20 cellular contexts compared by ENCODE assay signal in genomic region chr9:37989632-37990155, GRCh38.
DNase-seq lines count a peak whose midpoint lies in the region; ATAC-seq and TF ChIP-seq lines count a peak whose summit lies in the region.
"Had no signal": no experiment of that assay in that cellular context is flagged by ENCODE, and none has a peak within 500 bp of the region (broad histone marks: within the 10 kb centered on the region; RNA-seq: fewer than 3 reads in every experiment).

No MANE protein-coding gene starts in this region.

- CTCF ChIA-PET in IMR-90 (lab: Yijun Ruan, JAX), result no interaction called here

- H3K9ac ChIP-seq in BLaER1 (no peak overlapping the region), IMR-90 (ENCODE audit: low read depth, low read length) (no peak overlapping the region), skeletal muscle tissue (ENCODE audit: low read depth in 1 of 3, low read length in 3 of 3) (no peak overlapping the region)
- H3K9ac ChIP-seq: SK-N-SH had no signal

- no peak for ATAC-seq in IMR-90 (ENCODE audit: low read depth)
- ATAC-seq: Panc1, Right ventricle myocardium inferior had no signal

- peaks cover 49% of the 10 kb centered on the region for H3K9me1 ChIP-seq in IMR-90 (ENCODE audit: insufficient read depth, low read length)

- H3K4me1 ChIP-seq in BLaER1 (peaks cover 71% of the 10 kb centered on the region), IMR-90 (ENCODE audit: control insufficient read depth, insufficient read depth, low read length) (peaks cover 19% of the 10 kb centered on the region), skeletal muscle tissue (ENCODE audit: control insufficient read depth in 3 of 3, insufficient read depth in 3 of 3, low read length in 3 of 3) (peaks cover 15 to 29% (median 28%) of the 10 kb centered on the region in 3 donors), testis (no peaks in the 10 kb centered on the region)

- H2AK9ac ChIP-seq in IMR-90 (replicated peaks; ENCODE audit: low read depth, low read length, poor library complexity), result no peak overlapping the region

- no peak overlapping the region for H4K91ac ChIP-seq in IMR-90 (ENCODE audit: insufficient read depth, low read depth, low read length)

- BruUV-seq in IMR-90 (replicated peaks; lab: Mats Ljungman, UMichigan), result no TSS peak

- H3K4me3 ChIP-seq in BLaER1 (no peak overlapping the region), IMR-90 (ENCODE audit: insufficient read depth, low read depth, low read length) (no peak overlapping the region), skeletal muscle tissue (ENCODE audit: low read length in 3 of 3) (no peak overlapping the region), testis (no peak overlapping the region)

- peak overlapping the region; percentile 31; the same call in 1 of the 2 replicates for H3K14ac ChIP-seq in IMR-90 (replicated peaks; ENCODE audit: low read depth, low read length)

- no peak overlapping the region; a peak in 1 of 4 replicates for H4K8ac ChIP-seq in IMR-90 (ENCODE audit: low read depth in 2 of 2, low read length in 2 of 2)

- TF ChIP-seq RAD21 in IMR-90 (IDR thresholded peaks at IDR 0.05; ENCODE audit: low read length), result no peak

- H2AFZ ChIP-seq in IMR-90 (replicated peaks; ENCODE audit: low read length, poor library complexity), result no peak overlapping the region

- H3K27me3 ChIP-seq in BLaER1, result no peaks in the 10 kb centered on the region
- no peaks in the 10 kb centered on the region for H3K27me3 ChIP-seq in IMR-90 (ENCODE audit: control insufficient read depth, insufficient read depth, low read length)
- no peaks in the 10 kb centered on the region for H3K27me3 ChIP-seq in skeletal muscle tissue (ENCODE audit: control insufficient read depth in 3 of 3, insufficient read depth in 3 of 3, low read length in 3 of 3)
- no peaks in the 10 kb centered on the region for H3K27me3 ChIP-seq in testis

- in situ Hi-C loops in IMR-90 (cut with MboI; ENCODE audit: low sequenced_read_pairs), result no loop called here

- H2BK120ac ChIP-seq in IMR-90 (ENCODE audit: low read depth, low read length), result no peak overlapping the region

- H3K9me3 ChIP-seq in BLaER1 (no peaks in the 10 kb centered on the region), IMR-90 (ENCODE audit: control insufficient read depth, insufficient read depth, low read length) (no peaks in the 10 kb centered on the region), skeletal muscle tissue (ENCODE audit: control insufficient read depth in 3 of 3, low read length in 3 of 3) (no peaks in the 10 kb centered on the region), testis (no peaks in the 10 kb centered on the region)
- H3K9me3 ChIP-seq: SK-N-SH had no signal

- no peak overlapping the region for H3K4ac ChIP-seq in IMR-90 (ENCODE audit: low read depth, low read length)

- no peak overlapping the region for H3K23ac ChIP-seq in IMR-90 (ENCODE audit: low read depth, low read length)

- no peak overlapping the region for H2BK5ac ChIP-seq in IMR-90 (ENCODE audit: low read depth, low read length, poor library complexity, severe bottlenecking)

- H3K79me1 ChIP-seq in IMR-90 (ENCODE audit: low read depth in 1 of 2, low read length in 2 of 2), result peaks cover 45 to 96% of the 10 kb centered on the region in 2 experiments

- H2BK20ac ChIP-seq in IMR-90 (ENCODE audit: low read depth, low read length), result no peak overlapping the region

- H3K4me2 ChIP-seq in BLaER1 (peak overlapping the region; percentile 7; the same call in 1 of the 2 replicates), IMR-90 (ENCODE audit: low read depth, low read length) (no peak overlapping the region)
- H3K4me2 ChIP-seq: SK-N-SH had no signal

- H3K27ac ChIP-seq in BLaER1 (no peak overlapping the region), IMR-90 (ENCODE audit: insufficient read depth, low read length) (no peak overlapping the region), skeletal muscle tissue (ENCODE audit: low read depth, low read length) (peak overlapping the region; percentile 45), testis (no peak overlapping the region)

- no peaks in the 10 kb centered on the region for H3K36me3 ChIP-seq in BLaER1
- H3K36me3 ChIP-seq in IMR-90 (ENCODE audit: control insufficient read depth, insufficient read depth, low read length), result peaks cover 11% of the 10 kb centered on the region
- no peaks in the 10 kb centered on the region for H3K36me3 ChIP-seq in skeletal muscle tissue (ENCODE audit: control insufficient read depth in 3 of 3, insufficient read depth in 3 of 3, low read length in 3 of 3)
- no peaks in the 10 kb centered on the region for H3K36me3 ChIP-seq in testis (ENCODE audit: low read depth, missing control alignments)

- H4K5ac ChIP-seq in IMR-90 (ENCODE audit: low read depth, low read length), result no peak overlapping the region

- TF ChIP-seq POLR2A in IMR-90 (IDR thresholded peaks at IDR 0.05; ENCODE audit: low read depth, low read length), result no peak
- TF ChIP-seq POLR2A in testis (IDR thresholded peaks at IDR 0.05), result no peak

- no peak overlapping the region for H3K56ac ChIP-seq in IMR-90 (ENCODE audit: extremely low read depth, insufficient read depth, low read length)

- POLR2A ChIA-PET in IMR-90 (lab: Charles Lee; ENCODE audit: unreplicated experiment), result no interaction called here

- 100% methylated on average over 2 of the region's 7 CpGs; no CpG with 5 or more reads in 1 of the 2 experiments for WGBS in IMR-90 (ENCODE audit: extremely low coverage in 2 of 2, insufficient read length in 1 of 2), 2 experiments
- 81 to 90% methylated on average over 7 of the region's 7 CpGs for WGBS in testis, 2 donors

- 0 out of 2 replicates have a peak overlapping the region, but pooled peaks have one; percentile 21 for H2AK5ac ChIP-seq in IMR-90 (ENCODE audit: low read depth, low read length)

- TF ChIP-seq CTCF in IMR-90 (conservative IDR thresholded peaks at IDR 0.05; ENCODE audit: low read depth, low read length) (no peak), testis (IDR thresholded peaks at IDR 0.05) (no peak)

- H3K18ac ChIP-seq in IMR-90 (ENCODE audit: low read depth, low read length), result no peak overlapping the region; the same call in 1 of the 2 replicates

- DNase-seq in IMR-90, result no peak
- DNase-seq in dermis blood vessel endothelial cell, result peak; percentile 91
- no peak for DNase-seq in testis
- DNase-seq in SIG-M5 (lab: John Stamatoyannopoulos, UW), result no peak
- DNase-seq in D341Med (ENCODE audit: low spot score), result no peak
- DNase-seq: AML-193, DMS 273 treated with DMSO at 0.1 percent for 48 hours, DND-41, H7, HFFc6, NCI-H1048, NCI-H1436, NCI-H2029, NCI-H2171, NCI-H526, SK-N-SH had no signal

- H4K20me1 ChIP-seq in BLaER1, result no peaks in the 10 kb centered on the region
- peaks cover 59% of the 10 kb centered on the region for H4K20me1 ChIP-seq in IMR-90 (ENCODE audit: insufficient read depth, low read length)

- dilution Hi-C loops in IMR-90 (cut with HindIII; ENCODE audit: low sequenced_read_pairs, unreplicated experiment), result no loop called here

- intact Hi-C loops in IMR-90 (cut with micrococcal nuclease), result no loop called here
- intact Hi-C loops in testis (cut with DNase I; ENCODE audit: low total_unique reads), result no loop called here

- no peak overlapping the region for H2BK15ac ChIP-seq in IMR-90 (ENCODE audit: low read depth, low read length)

TF ChIP-seq in IMR-90, 13 proteins besides CTCF, POLR2A, EP300 and RAD21:
- TF ChIP-seq RCOR1 (IDR thresholded peaks at IDR 0.05; ENCODE audit: insufficient replicate concordance, low read length), result no peak
- TF ChIP-seq BHLHE40 (IDR thresholded peaks at IDR 0.05; ENCODE audit: low read depth, low read length), result no peak
- TF ChIP-seq FOS (IDR thresholded peaks at IDR 0.05; ENCODE audit: low read depth, low read length), result no peak
- TF ChIP-seq RFX5 (IDR thresholded peaks at IDR 0.05; ENCODE audit: low read depth, low read length), result no peak
- no peak for TF ChIP-seq MAFK (IDR thresholded peaks at IDR 0.05; ENCODE audit: low read depth, low read length)
